In the genomic region with DNA sequence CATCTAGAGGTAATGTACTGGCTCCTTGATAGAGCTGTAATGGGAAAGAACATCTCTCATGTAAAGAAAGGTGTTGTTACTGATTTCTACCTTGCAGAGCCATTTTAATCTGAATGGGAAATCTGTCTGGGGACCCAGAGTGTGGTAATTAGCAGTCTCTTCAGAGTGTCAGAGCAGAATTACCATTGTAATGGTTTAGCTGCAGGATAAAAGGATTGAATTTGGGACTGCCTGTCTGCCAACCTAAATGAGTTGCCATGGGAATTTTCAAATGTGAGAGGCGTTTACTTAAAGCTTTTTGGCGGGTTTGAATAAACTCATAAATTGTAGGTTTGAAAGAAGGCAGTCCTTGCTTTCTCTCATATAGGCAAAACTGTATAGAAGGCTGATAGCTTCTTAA, we compare ENCODE assay signal across 1 cellular context.
TF ChIP-seq lines count a peak whose summit lies in the region.

No MANE protein-coding gene starts in this region.

TF ChIP-seq in GM12891, 5 proteins besides CTCF, POLR2A, EP300 and RAD21 (continued from another document):
- no peak for TF ChIP-seq PAX5 (IDR thresholded peaks at IDR 0.05; ENCODE audit: insufficient read depth, low read length, severe bottlenecking)
- no peak for TF ChIP-seq TAF1 (IDR thresholded peaks at IDR 0.05; ENCODE audit: low read depth, low read length)
- no peak for TF ChIP-seq POU2F2 (IDR thresholded peaks at IDR 0.05; ENCODE audit: low read depth, low read length)
